9 cellular contexts compared by ENCODE assay signal in genomic region chr5:34486160-34486765, GRCh38.
A peak's percentile ranks its signal among the peaks of the same experiment; 100 is the strongest.
DNase-seq lines count a peak whose midpoint lies in the region; ATAC-seq and TF ChIP-seq lines count a peak whose summit lies in the region.
"Had no signal": no experiment of that assay in that cellular context is flagged by ENCODE, and none has a peak within 500 bp of the region (broad histone marks: within the 10 kb centered on the region; RNA-seq: fewer than 3 reads in every experiment).

No MANE protein-coding gene starts in this region.

- no peak overlapping the region for H3K4me3 ChIP-seq in lower leg skin (ENCODE audit: low read depth, poor library complexity, severe bottlenecking)

- peak; percentile 86 for DNase-seq in ELF-1 (ENCODE audit: low read depth, low spot score)
- DNase-seq in NCI-H510A treated with DMSO at 0.1 percent for 48 hours (lab: John Stamatoyannopoulos, UW) = peak; percentile 96
- peak; percentile 87 for DNase-seq in activated CD4-positive, alpha-beta T cell treated with anti-CD3 and anti-CD28 coated beads, Interleukin-2, amount 10 ng/mL, durations not matched to agents 24 days and 14 days
- DNase-seq in dermis microvascular lymphatic vessel endothelial cell (ENCODE audit: low read depth in 2 of 2) = peak; percentile 68 to 90
- DNase-seq in lower leg skin (ENCODE audit: low spot score in 2 of 2) = peak; percentile 82 to 95
- peak; percentile 26 to 46 (median 26) for DNase-seq in stimulated activated CD4-positive, alpha-beta T cell treated with anti-CD3 and anti-CD28 coated beads, TNF-alpha, amount 100 ng/mL, for 4 hours (ENCODE audit: low read depth in 3 of 3)

- peaks cover 4% of the 10 kb centered on the region for H3K4me1 Mint-ChIP-seq in activated CD4-positive, alpha-beta T cell treated with anti-CD3 and anti-CD28 coated beads, Interleukin-2, amount 10 ng/mL, durations not matched to agents 24 days and 14 days

- TF ChIP-seq POLR2A in lower leg skin (IDR thresholded peaks at IDR 0.05) = no peak
- no peak for TF ChIP-seq POLR2A in GM18505 (IDR thresholded peaks at IDR 0.05; ENCODE audit: borderline replicate concordance, extremely low read depth, insufficient read depth, insufficient read length)

- ATAC-seq in HG03342 (IDR thresholded peaks at IDR 0.05; ENCODE audit: unreplicated experiment) (peak; percentile 68), GM18505 (IDR thresholded peaks at IDR 0.05; ENCODE audit: unreplicated experiment) (no peak)

- peak in 1 of 3 donors; percentile 25 for TF ChIP-seq CTCF in lower leg skin (IDR thresholded peaks at IDR 0.05)

- 16 to 18% methylated on average over 14 of the region's 14 CpGs for WGBS in lower leg skin, 2 donors

- H3K36me3 Mint-ChIP-seq in activated CD4-positive, alpha-beta T cell treated with anti-CD3 and anti-CD28 coated beads, Interleukin-2, amount 10 ng/mL, durations not matched to agents 24 days and 14 days (ENCODE audit: low read depth) = no peaks in the 10 kb centered on the region

- H3K27ac Mint-ChIP-seq in activated CD4-positive, alpha-beta T cell treated with anti-CD3 and anti-CD28 coated beads, Interleukin-2, amount 10 ng/mL, durations not matched to agents 24 days and 14 days = no peak overlapping the region
- H3K27ac Mint-ChIP-seq: dendritic cell treated with granulocyte-macrophage colony-stimulating factor and Interleukin-4, amounts not matched to agents 40 ng/mL and 50 ng/mL, for 4 days had no signal

- no peak overlapping the region for H3K4me3 Mint-ChIP-seq in activated CD4-positive, alpha-beta T cell treated with anti-CD3 and anti-CD28 coated beads, Interleukin-2, amount 10 ng/mL, durations not matched to agents 24 days and 14 days
- H3K4me3 Mint-ChIP-seq: dendritic cell treated with granulocyte-macrophage colony-stimulating factor and Interleukin-4, amounts not matched to agents 40 ng/mL and 50 ng/mL, for 4 days had no signal

- intact Hi-C loops in activated CD4-positive, alpha-beta T cell treated with anti-CD3 and anti-CD28 coated beads, Interleukin-2, amount 10 ng/mL, durations not matched to agents 24 days and 14 days (cut with micrococcal nuclease) = loop anchor here (1.0 to 2.0 kb wide), 3 partner anchors 53 to 517 kb away; no protein-coding TSS in a partner anchor
- intact Hi-C loops in lower leg skin (cut with DNase I; ENCODE audit: low total_unique reads) = loop anchor here (5.0 kb wide), 1 partner anchor 411 kb away; no protein-coding TSS in a partner anchor

- no peaks in the 10 kb centered on the region for H3K9me3 Mint-ChIP-seq in activated CD4-positive, alpha-beta T cell treated with anti-CD3 and anti-CD28 coated beads, Interleukin-2, amount 10 ng/mL, durations not matched to agents 24 days and 14 days
- H3K9me3 Mint-ChIP-seq: dendritic cell treated with granulocyte-macrophage colony-stimulating factor and Interleukin-4, amounts not matched to agents 40 ng/mL and 50 ng/mL, for 4 days had no signal

- H3K27me3 Mint-ChIP-seq in activated CD4-positive, alpha-beta T cell treated with anti-CD3 and anti-CD28 coated beads, Interleukin-2, amount 10 ng/mL, durations not matched to agents 24 days and 14 days = peaks cover 31% of the 10 kb centered on the region

Comparison
In these comparisons a context has a peak if more than half of its experiments do, and no peak if none do; other contexts are left out.
1. DNase-seq: peak in every context shown above with its lines; median percentile 96 in NCI-H510A treated with DMSO at 0.1 percent for 48 hours; 88 in lower leg skin; 87 in activated CD4-positive, alpha-beta T cell treated with anti-CD3 and anti-CD28 coated beads, Interleukin-2, amount 10 ng/mL, durations not matched to agents 24 days and 14 days; 86 in ELF-1; 79 in dermis microvascular lymphatic vessel endothelial cell; 26 in stimulated activated CD4-positive, alpha-beta T cell treated with anti-CD3 and anti-CD28 coated beads, TNF-alpha, amount 100 ng/mL, for 4 hours.